In genomic region chr17:61413654-61414133, GRCh38 we compare ENCODE assay signal across 15 cellular contexts. TPM values are rescaled to one million over a fixed set of nuclear protein-coding genes. Genes with fewer than 3 reads are reported as not detected.
DNase-seq lines count a peak whose midpoint lies in the region; ATAC-seq and TF ChIP-seq lines count a peak whose summit lies in the region.
"Had no signal": no experiment of that assay in that cellular context is flagged by ENCODE, and none has a peak within 500 bp of the region (broad histone marks: within the 10 kb centered on the region; RNA-seq: fewer than 3 reads in every experiment).

No MANE protein-coding gene starts in this region.

- TF ChIP-seq CTCF in GM20000 (IDR thresholded peaks at IDR 0.05; ENCODE audit: extremely low read depth, missing control alignments) (no peak), WI38 (IDR thresholded peaks at IDR 0.05; ENCODE audit: low read depth, low read length) (no peak), A673 (conservative IDR thresholded peaks at IDR 0.05; ENCODE audit: low read depth, low read length) (no peak)

- no peak overlapping the region for H3K27ac ChIP-seq in skeletal muscle tissue (ENCODE audit: low read depth, low read length)
- no peak overlapping the region for H3K27ac ChIP-seq in A673 (ENCODE audit: low read depth, low read length, poor library complexity, severe bottlenecking)

- H3K9me3 Mint-ChIP-seq in immature natural killer cell, result peaks cover 0 to 3% (median 0%) of the 10 kb centered on the region in 6 donors

- DNase-seq in GM20000 (ENCODE audit: low spot score) (peak; percentile 21), immature natural killer cell (no peak), COR-L47 (lab: John Stamatoyannopoulos, UW) (no peak), A673 (ENCODE audit: low spot score) (no peak)
- DNase-seq: amygdala; Calu3; effector CD4-positive, alpha-beta T cell; GOT3; hypothalamus; Karpas-422 had no signal

- peaks cover 10 to 43% (median 18%) of the 10 kb centered on the region in 3 donors for H3K27me3 ChIP-seq in skeletal muscle tissue (ENCODE audit: control insufficient read depth in 3 of 3, insufficient read depth in 3 of 3, low read length in 3 of 3)
- peaks cover 11% of the 10 kb centered on the region for H3K27me3 ChIP-seq in A673 (replicated peaks; ENCODE audit: insufficient read depth, low read depth, low read length, poor library complexity)

- POLR2A ChIA-PET in A673 (lab: Charles Lee; ENCODE audit: low non-redundant PET), result no interaction called here

- no peaks in the 10 kb centered on the region for H3K36me3 Mint-ChIP-seq in immature natural killer cell

- H3K4me3 ChIP-seq in WI38 (ENCODE audit: low read depth, low read length) (peak overlapping the region; percentile 64), skeletal muscle tissue (ENCODE audit: low read length in 3 of 3) (peak overlapping the region in 2 of 3 donors; percentile 65 to 69), A673 (ENCODE audit: low read depth, low read length, poor library complexity, severe bottlenecking) (no peak overlapping the region)

- H3K9me3 ChIP-seq in skeletal muscle tissue (ENCODE audit: control insufficient read depth in 3 of 3, low read length in 3 of 3) (no peaks in the 10 kb centered on the region), A673 (ENCODE audit: low read depth, low read length, poor library complexity, severe bottlenecking) (no peaks in the 10 kb centered on the region)

- BruUV-seq in A673 (replicated peaks; lab: Mats Ljungman, UMichigan), result no TSS peak

- H3K4me1 ChIP-seq in skeletal muscle tissue (ENCODE audit: control insufficient read depth in 3 of 3, insufficient read depth in 3 of 3, low read length in 3 of 3) (peaks cover 34 to 46% (median 41%) of the 10 kb centered on the region in 3 donors), A673 (ENCODE audit: insufficient read depth, low read length, poor library complexity, severe bottlenecking) (peaks cover 21% of the 10 kb centered on the region)

- ATAC-seq in activated CD4-positive, CD25-positive, alpha-beta regulatory T cell treated with anti-CD3 and anti-CD28 coated beads, Interleukin-2, amount 50 U/mL, for 24 hours, result no peak
- no peak for ATAC-seq in HG03045 (IDR thresholded peaks at IDR 0.05; ENCODE audit: unreplicated experiment)
- ATAC-seq: activated CD8-positive, alpha-beta memory T cell treated with anti-CD3 and anti-CD28 coated beads, Interleukin-2, amount 10 ng/mL, durations not matched to agents 7 days and 5 days had no signal

- H3K36me3 ChIP-seq in skeletal muscle tissue (ENCODE audit: control insufficient read depth in 3 of 3, insufficient read depth in 3 of 3, low read length in 3 of 3), result no peaks in the 10 kb centered on the region
- no peaks in the 10 kb centered on the region for H3K36me3 ChIP-seq in A673 (ENCODE audit: insufficient read depth, low read length, poor library complexity, severe bottlenecking)

- H3K27ac Mint-ChIP-seq in immature natural killer cell, result no peak overlapping the region
- H3K27ac Mint-ChIP-seq: activated CD8-positive, alpha-beta memory T cell treated with anti-CD3 and anti-CD28 coated beads, Interleukin-2, amount 10 ng/mL, durations not matched to agents 7 days and 5 days had no signal

- intact Hi-C loops in A673 (cut with micrococcal nuclease; ENCODE audit: unreplicated experiment), result loop anchor here (5.0 kb wide), 1 partner anchor 169 kb away; no protein-coding TSS in a partner anchor

- CTCF ChIA-PET in A673 (lab: Charles Lee), result no interaction called here

- peak overlapping the region; percentile 50 to 80 (median 75) for H3K4me3 Mint-ChIP-seq in immature natural killer cell

- H3K4me1 Mint-ChIP-seq in immature natural killer cell, result peaks cover 17 to 20% of the 10 kb centered on the region in 2 donors

- peaks cover 10 to 15% (median 10%) of the 10 kb centered on the region in 3 donors for H3K27me3 Mint-ChIP-seq in immature natural killer cell (ENCODE audit: low read depth in 3 of 3)

- no peak overlapping the region for H3K9ac ChIP-seq in skeletal muscle tissue (ENCODE audit: low read depth in 1 of 3, low read length in 3 of 3)

RNA-seq across cellular contexts. Expression of gene TBX2, which starts 14.1 kb away (rescaled TPM):
- polyA plus RNA-seq in immature natural killer cell, result not detected
- 5.2 TPM for total RNA-seq in skeletal muscle tissue
- total RNA-seq in A673 (2021), result not detected in 2 replicates
- total RNA-seq: activated CD8-positive, alpha-beta memory T cell treated with anti-CD3 and anti-CD28 coated beads, Interleukin-2, amount 10 ng/mL, durations not matched to agents 7 days and 5 days had no signal

RNA-seq across cellular contexts. Expression of gene TBX4, which starts 38.5 kb away (rescaled TPM):
- polyA plus RNA-seq in immature natural killer cell, result not detected
- total RNA-seq in skeletal muscle tissue (8.4 TPM), A673 (2021) (not detected in 2 replicates)
- total RNA-seq: activated CD8-positive, alpha-beta memory T cell treated with anti-CD3 and anti-CD28 coated beads, Interleukin-2, amount 10 ng/mL, durations not matched to agents 7 days and 5 days; Calu3 had no signal
